ENCODE assay signal across 16 cellular contexts in genomic region chr17:66365903-66366302, GRCh38.
DNase-seq lines count a peak whose midpoint lies in the region; ATAC-seq and TF ChIP-seq lines count a peak whose summit lies in the region.
"Had no signal": no experiment of that assay in that cellular context is flagged by ENCODE, and none has a peak within 500 bp of the region (broad histone marks: within the 10 kb centered on the region; RNA-seq: fewer than 3 reads in every experiment).

No MANE protein-coding gene starts in this region.

- no peaks in the 10 kb centered on the region for H3K9me3 Mint-ChIP-seq in T-helper 2 cell treated with Interferon-gamma antibody and Interleukin-4, amounts not matched to agents 5 μg/mL and 100 μg/mL, for 36 hours
- no peaks in the 10 kb centered on the region for H3K9me3 Mint-ChIP-seq in Calu3 (ENCODE audit: low read depth, unreplicated experiment)
- H3K9me3 Mint-ChIP-seq: CD14-positive monocyte had no signal

- no TSS peak for BruUV-seq in Calu3 (replicated peaks; lab: Mats Ljungman, UMichigan)

- TF ChIP-seq CTCF in Calu3 (IDR thresholded peaks at IDR 0.05; ENCODE audit: unreplicated experiment) = no peak
- no peak for TF ChIP-seq CTCF in fibroblast of villous mesenchyme (IDR thresholded peaks at IDR 0.05; ENCODE audit: insufficient read depth, low read depth, low read length)

- no peaks in the 10 kb centered on the region for H3K27me3 Mint-ChIP-seq in T-helper 2 cell treated with Interferon-gamma antibody and Interleukin-4, amounts not matched to agents 5 μg/mL and 100 μg/mL, for 36 hours (ENCODE audit: low read depth)
- H3K27me3 Mint-ChIP-seq in Calu3 (ENCODE audit: unreplicated experiment) = no peaks in the 10 kb centered on the region

- no peak for ATAC-seq in GM19324 (IDR thresholded peaks at IDR 0.05; ENCODE audit: low FRiP score, unreplicated experiment)

- H3K4me1 Mint-ChIP-seq in T-helper 2 cell treated with Interferon-gamma antibody and Interleukin-4, amounts not matched to agents 5 μg/mL and 100 μg/mL, for 36 hours (ENCODE audit: low read depth) = peaks cover 72% of the 10 kb centered on the region
- H3K4me1 Mint-ChIP-seq in Calu3 (ENCODE audit: low read depth, unreplicated experiment) = peaks cover 62% of the 10 kb centered on the region

- intact Hi-C loops in Calu3 (cut with micrococcal nuclease; ENCODE audit: unreplicated experiment) = loop anchor here (5.0 kb wide), 1 partner anchor 59 kb away; no protein-coding TSS in a partner anchor

- CTCF ChIA-PET in Calu3 (lab: Charles Lee) = interaction anchor here (0.6 kb wide), 1 partner anchor 49 kb away, joined by 3 read pairs; no protein-coding TSS in a partner anchor

- peaks cover 28% of the 10 kb centered on the region for H3K36me3 Mint-ChIP-seq in T-helper 2 cell treated with Interferon-gamma antibody and Interleukin-4, amounts not matched to agents 5 μg/mL and 100 μg/mL, for 36 hours (ENCODE audit: low read depth)
- peaks cover 19% of the 10 kb centered on the region for H3K36me3 Mint-ChIP-seq in Calu3 (ENCODE audit: insufficient read depth, unreplicated experiment)

- H3K4me3 ChIP-seq in fibroblast of villous mesenchyme (ENCODE audit: low read depth, low read length) = no peak overlapping the region

- DNase-seq in T-helper 2 cell treated with Interferon-gamma antibody and Interleukin-4, amounts not matched to agents 5 μg/mL and 100 μg/mL, for 36 hours (ENCODE audit: low spot score) = no peak
- DNase-seq in T-helper 2 cell = no peak
- no peak for DNase-seq in Calu3
- peak; percentile 82 for DNase-seq in SK-N-DZ (ENCODE audit: low spot score)
- peak; percentile 22 for DNase-seq in fibroblast of villous mesenchyme (ENCODE audit: low read depth)
- no peak for DNase-seq in NCI-H345 (lab: John Stamatoyannopoulos, UW)
- no peak for DNase-seq in NCI-H446 (lab: John Stamatoyannopoulos, UW)
- DNase-seq: GF-D8, GOT3, NCI-H1048, NCI-H1694 treated with DMSO at 0.1 percent for 48 hours, NCI-H2171, NCI-H510A, RPMI8226 had no signal

- peak overlapping the region; percentile 83 for H3K4me3 Mint-ChIP-seq in T-helper 2 cell treated with Interferon-gamma antibody and Interleukin-4, amounts not matched to agents 5 μg/mL and 100 μg/mL, for 36 hours
- H3K4me3 Mint-ChIP-seq in Calu3 (ENCODE audit: low read depth, unreplicated experiment) = peak overlapping the region; percentile 2
- H3K4me3 Mint-ChIP-seq: CD14-positive monocyte had no signal

- H3K27ac Mint-ChIP-seq in T-helper 2 cell treated with Interferon-gamma antibody and Interleukin-4, amounts not matched to agents 5 μg/mL and 100 μg/mL, for 36 hours = peak overlapping the region; percentile 51
- peak overlapping the region; percentile 62 for H3K27ac Mint-ChIP-seq in Calu3 (ENCODE audit: unreplicated experiment)
- H3K27ac Mint-ChIP-seq: CD14-positive monocyte had no signal

Comparison
In these comparisons a context has a peak if more than half of its experiments do, and no peak if none do; other contexts are left out.
1. DNase-seq: peak in SK-N-DZ (single experiment) and fibroblast of villous mesenchyme (single experiment); none in T-helper 2 cell treated with Interferon-gamma antibody and Interleukin-4, amounts not matched to agents 5 μg/mL and 100 μg/mL, for 36 hours (single experiment), T-helper 2 cell (0 of 5), Calu3 (single experiment), NCI-H345 (single experiment) and NCI-H446 (0 of 2).